9 cellular contexts compared by ENCODE assay signal in the genomic region with DNA sequence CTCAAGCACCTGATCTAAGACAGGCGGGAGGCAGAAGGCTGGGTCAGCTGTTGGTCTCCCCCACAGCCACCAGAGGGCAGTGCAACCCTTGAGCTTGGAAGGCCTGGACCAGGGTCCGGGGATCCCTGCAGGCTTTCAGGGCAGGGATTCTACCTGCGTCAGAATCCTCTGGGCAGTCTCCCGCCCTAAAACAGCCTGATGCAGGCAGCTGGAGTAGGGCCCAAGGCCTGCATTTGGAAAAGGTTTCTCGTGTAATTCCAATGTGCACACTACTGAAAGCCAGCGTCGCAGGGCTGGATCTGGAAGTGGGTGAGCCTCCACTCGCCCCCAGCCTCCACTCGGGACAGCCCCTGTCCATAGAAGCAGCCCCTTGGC. TPM values are rescaled to one million over a fixed set of nuclear protein-coding genes. Genes with fewer than 3 reads are reported as not detected.
DNase-seq lines count a peak whose midpoint lies in the region; ATAC-seq and TF ChIP-seq lines count a peak whose summit lies in the region.
"Had no signal": no experiment of that assay in that cellular context is flagged by ENCODE, and none has a peak within 500 bp of the region (broad histone marks: within the 10 kb centered on the region; RNA-seq: fewer than 3 reads in every experiment).

No MANE protein-coding gene starts in this region.

- peaks cover 7% of the 10 kb centered on the region for H3K36me3 ChIP-seq in MG63
- H3K36me3 ChIP-seq in SU-DHL-6 (ENCODE audit: low read length), result no peaks in the 10 kb centered on the region
- peaks cover 5% of the 10 kb centered on the region for H3K36me3 ChIP-seq in adipocyte (ENCODE audit: control insufficient read depth, insufficient read depth, low read length, severe bottlenecking)
- no peaks in the 10 kb centered on the region for H3K36me3 ChIP-seq in gastrocnemius medialis

- no peaks in the 10 kb centered on the region for H3K4me1 ChIP-seq in adipocyte (ENCODE audit: control insufficient read depth, insufficient read depth, low read length)
- H3K4me1 ChIP-seq in gastrocnemius medialis, result peaks cover 5 to 6% of the 10 kb centered on the region in 2 donors

- in situ Hi-C loops in gastrocnemius medialis (cut with MboI; ENCODE audit: low sequenced_read_pairs in 4 of 4), result no loop called here

- H3K4me3 ChIP-seq in MG63, result no peak overlapping the region
- H3K4me3 ChIP-seq in SU-DHL-6 (ENCODE audit: insufficient read depth, low read length, poor library complexity, severe bottlenecking), result no peak overlapping the region
- H3K4me3 ChIP-seq in adipocyte (ENCODE audit: low read length), result no peak overlapping the region
- no peak overlapping the region for H3K4me3 ChIP-seq in gastrocnemius medialis
- H3K4me3 ChIP-seq: skin epidermis had no signal

- ATAC-seq in left ventricle myocardium superior, result peak; percentile 65
- peak; percentile 48 to 65 for ATAC-seq in gastrocnemius medialis
- ATAC-seq in GM18870 (IDR thresholded peaks at IDR 0.05; ENCODE audit: unreplicated experiment), result no peak

- TF ChIP-seq CTCF in SU-DHL-6 (IDR thresholded peaks at IDR 0.05; ENCODE audit: insufficient read depth, low read length, poor library complexity, severe bottlenecking) (peak; percentile 24), gastrocnemius medialis (IDR thresholded peaks at IDR 0.05 in 4 of 5, conservative IDR thresholded peaks at IDR 0.05 in 1 of 5) (peak; percentile 55 to 84 (median 76))

- no peaks in the 10 kb centered on the region for H3K9me2 ChIP-seq in SU-DHL-6 (replicated peaks; ENCODE audit: insufficient read depth, low read length)

- H3K27ac ChIP-seq in SU-DHL-6 (ENCODE audit: low read depth, low read length), result no peak overlapping the region
- no peak overlapping the region for H3K27ac ChIP-seq in gastrocnemius medialis
- H3K27ac ChIP-seq: skin epidermis had no signal

- H3K9me3 ChIP-seq in MG63, result no peaks in the 10 kb centered on the region
- H3K9me3 ChIP-seq in SU-DHL-6 (ENCODE audit: insufficient read depth, low read length), result no peaks in the 10 kb centered on the region
- H3K9me3 ChIP-seq in adipocyte (ENCODE audit: control insufficient read depth, low read length), result no peaks in the 10 kb centered on the region
- no peaks in the 10 kb centered on the region for H3K9me3 ChIP-seq in gastrocnemius medialis

- no peaks in the 10 kb centered on the region for H3K79me2 ChIP-seq in SU-DHL-6 (ENCODE audit: insufficient read depth, low read length)

- H3K4me2 ChIP-seq in SU-DHL-6 (ENCODE audit: low read depth, low read length, poor library complexity, severe bottlenecking), result no peak overlapping the region

- H3K27me3 ChIP-seq in MG63 (no peaks in the 10 kb centered on the region), SU-DHL-6 (ENCODE audit: low read length) (no peaks in the 10 kb centered on the region), adipocyte (replicated peaks; ENCODE audit: control insufficient read depth, insufficient read depth, low read length) (no peaks in the 10 kb centered on the region), gastrocnemius medialis (no peaks in the 10 kb centered on the region)

- TF ChIP-seq POLR2A in gastrocnemius medialis (IDR thresholded peaks at IDR 0.05), result no peak

- H3K9ac ChIP-seq in SU-DHL-6 (ENCODE audit: low read length), result no peak overlapping the region
- no peak overlapping the region for H3K9ac ChIP-seq in adipocyte (ENCODE audit: low read length)

- intact Hi-C loops in left ventricle myocardium superior (cut with micrococcal nuclease), result no loop called here
- intact Hi-C loops in gastrocnemius medialis (cut with DNase I; ENCODE audit: low total_unique reads), result loop anchor here (1.0 kb wide), 1 partner anchor 43 kb away; no protein-coding TSS in a partner anchor

- H3F3A ChIP-seq in SU-DHL-6 (ENCODE audit: insufficient read depth), result no peaks in the 10 kb centered on the region

- H4K20me1 ChIP-seq in SU-DHL-6 (ENCODE audit: low read depth, low read length), result no peaks in the 10 kb centered on the region

- no peak overlapping the region for H2AFZ ChIP-seq in SU-DHL-6 (ENCODE audit: low read depth, low read length, severe bottlenecking)

- DNase-seq in activated gamma-delta T cell treated with Interleukin-2 at 50 U/mL for 16 hours (peak; percentile 62), activated gamma-delta T cell (lab: John Stamatoyannopoulos, UW) (no peak), MG63 (peak; percentile 42), adipocyte (ENCODE audit: low read depth) (peak; percentile 77), left ventricle myocardium superior (peak; percentile 69), gastrocnemius medialis (peak; percentile 23 to 68)

RNA-seq across cellular contexts. Expression of gene BID, which starts 31.8 kb away (rescaled TPM):
- 42.3 and 127 TPM in 2 replicates for total RNA-seq in MG63 (2014; rRNA removed; shearing (Covaris generic); ENCODE audit: low replicate concordance)
- total RNA-seq in left ventricle myocardium superior (25.4 TPM), gastrocnemius medialis (10 to 100 TPM in 2 of 4 donors, 1 to 10 TPM in 2; 5.1 to 23.7 (median 9.8) TPM)
